Comparison of ENCODE assay signal across 13 cellular contexts in the genomic region with DNA sequence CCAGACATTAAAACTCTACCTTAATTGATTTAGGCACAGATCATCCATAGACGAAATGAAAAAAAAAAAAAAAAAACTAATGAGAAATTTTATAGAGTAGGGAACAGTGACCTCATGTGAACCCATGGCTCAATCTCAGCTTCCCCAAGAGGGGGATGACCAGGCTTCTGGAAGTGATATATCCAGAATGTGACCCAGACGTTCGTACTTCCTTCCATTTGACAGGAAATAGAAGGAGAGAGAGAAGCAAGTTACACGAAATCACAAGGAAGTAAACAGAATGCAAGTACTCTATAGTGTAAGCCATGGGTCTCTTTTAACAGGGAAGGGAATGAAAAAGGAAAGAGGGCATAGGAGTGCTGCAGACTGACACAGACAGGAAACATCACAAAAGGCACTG. TPM values are rescaled to one million over a fixed set of nuclear protein-coding genes. Genes with fewer than 3 reads are reported as not detected.
DNase-seq lines count a peak whose midpoint lies in the region; ATAC-seq and TF ChIP-seq lines count a peak whose summit lies in the region.
"Had no signal": no experiment of that assay in that cellular context is flagged by ENCODE, and none has a peak within 500 bp of the region (broad histone marks: within the 10 kb centered on the region; RNA-seq: fewer than 3 reads in every experiment).

No MANE protein-coding gene starts in this region.

- H3K27ac ChIP-seq in ACC112 (ENCODE audit: low read depth, low read length) = peak overlapping the region; percentile 22; the same call in 1 of the 2 replicates
- H3K27ac ChIP-seq: HL-60, tibial nerve had no signal

- ATAC-seq in HG02852 (IDR thresholded peaks at IDR 0.05; ENCODE audit: unreplicated experiment) (no peak), GM18517 (IDR thresholded peaks at IDR 0.05; ENCODE audit: unreplicated experiment) (no peak)

- 0 out of 2 replicates have a peak overlapping the region, but pooled peaks have one; percentile 7 for H3K4me3 ChIP-seq in ACC112 (ENCODE audit: low read depth, low read length)
- H3K4me3 ChIP-seq: tibial nerve had no signal

- peaks cover 2% of the 10 kb centered on the region; the same call in 1 of the 2 replicates for H3K36me3 ChIP-seq in ACC112 (ENCODE audit: insufficient read depth, low read length)

- H3K79me2 ChIP-seq in ACC112 (ENCODE audit: control insufficient read depth, insufficient read depth, low read length, unreplicated experiment) = peaks cover 31% of the 10 kb centered on the region

- H3K4me1 Mint-ChIP-seq in chondrocyte (ENCODE audit: low read depth) = peaks cover 64% of the 10 kb centered on the region
- peaks cover 23% of the 10 kb centered on the region for H3K4me1 Mint-ChIP-seq in mesothelial cell of epicardium

- H2AFZ ChIP-seq in ACC112 (ENCODE audit: low read length, unreplicated experiment) = no peak overlapping the region

- CTCF ChIA-PET in HEK293T (lab: Yijun Ruan, JAX) = interaction anchor here (0.7 kb wide), 1 partner anchor 70 kb away, joined by 3 read pairs; no protein-coding TSS in a partner anchor

- H3K27me3 Mint-ChIP-seq in chondrocyte (ENCODE audit: low read depth) (no peaks in the 10 kb centered on the region), mesothelial cell of epicardium (ENCODE audit: low read depth) (no peaks in the 10 kb centered on the region)

- peaks cover 20% of the 10 kb centered on the region for H3K4me1 ChIP-seq in ACC112 (ENCODE audit: control insufficient read depth, insufficient read depth, low read length, unreplicated experiment)

- peaks cover 21% of the 10 kb centered on the region for H3K36me3 Mint-ChIP-seq in chondrocyte (ENCODE audit: low read depth)
- peaks cover 33% of the 10 kb centered on the region for H3K36me3 Mint-ChIP-seq in mesothelial cell of epicardium

- H3K9me3 Mint-ChIP-seq in chondrocyte (ENCODE audit: low read depth) = no peaks in the 10 kb centered on the region
- H3K9me3 Mint-ChIP-seq in mesothelial cell of epicardium = no peaks in the 10 kb centered on the region

- no peaks in the 10 kb centered on the region for H3K27me3 ChIP-seq in ACC112 (ENCODE audit: insufficient read depth, low read length)
- H3K27me3 ChIP-seq: tibial nerve had no signal

- DNase-seq in HEK293T (ENCODE audit: extremely low spot score) (no peak), chondrocyte (ENCODE audit: low spot score) (no peak), mesothelial cell of epicardium (ENCODE audit: low spot score in 2 of 2, unreplicated experiment in 2 of 2) (no peak), OCI-M1 (lab: John Stamatoyannopoulos, UW) (no peak), amygdala (lab: John Stamatoyannopoulos, UW) (no peak)
- DNase-seq: MV-4-11; NCI-H748 treated with DMSO at 0.1 percent for 48 hours; stimulated activated CD4-positive, alpha-beta T cell treated with anti-CD3 and anti-CD28 coated beads, Interleukin-4, amount 100 ng/mL, for 4 hours had no signal

- H3K27ac Mint-ChIP-seq in chondrocyte (ENCODE audit: unreplicated experiment) (peak overlapping the region; percentile 58), mesothelial cell of epicardium (peak overlapping the region; percentile 6)

- no peak overlapping the region for H3K4me3 Mint-ChIP-seq in chondrocyte (ENCODE audit: unreplicated experiment)
- H3K4me3 Mint-ChIP-seq in mesothelial cell of epicardium = no peak overlapping the region

- TF ChIP-seq CTCF in chondrocyte (IDR thresholded peaks at IDR 0.05) (no peak), mesothelial cell of epicardium (IDR thresholded peaks at IDR 0.05; ENCODE audit: unreplicated experiment) (no peak)

- POLR2A ChIA-PET in HEK293T (lab: Yijun Ruan, JAX) = interaction anchor here (1.6 kb wide), 1 partner anchor 9 kb away, joined by 4 read pairs; no protein-coding TSS in a partner anchor

TF ChIP-seq in HEK293T, 16 proteins besides CTCF, POLR2A, EP300 and RAD21:
- TF ChIP-seq NFRKB (IDR thresholded peaks at IDR 0.05) (no peak), BHLHE40 (IDR thresholded peaks at IDR 0.05; ENCODE audit: borderline replicate concordance) (no peak), ZNF384 (IDR thresholded peaks at IDR 0.05) (0 out of 2 replicates have a peak, but pooled peaks have one; percentile 25)

RNA-seq across cellular contexts. Expression of gene FOXN3, which starts 10.1 kb away (rescaled TPM):
- total RNA-seq in chondrocyte (129 to 161 TPM (median 155 TPM) in 3 replicates), mesothelial cell of epicardium (114 to 124 TPM (median 120 TPM) in 3 replicates)
